In the genomic region with DNA sequence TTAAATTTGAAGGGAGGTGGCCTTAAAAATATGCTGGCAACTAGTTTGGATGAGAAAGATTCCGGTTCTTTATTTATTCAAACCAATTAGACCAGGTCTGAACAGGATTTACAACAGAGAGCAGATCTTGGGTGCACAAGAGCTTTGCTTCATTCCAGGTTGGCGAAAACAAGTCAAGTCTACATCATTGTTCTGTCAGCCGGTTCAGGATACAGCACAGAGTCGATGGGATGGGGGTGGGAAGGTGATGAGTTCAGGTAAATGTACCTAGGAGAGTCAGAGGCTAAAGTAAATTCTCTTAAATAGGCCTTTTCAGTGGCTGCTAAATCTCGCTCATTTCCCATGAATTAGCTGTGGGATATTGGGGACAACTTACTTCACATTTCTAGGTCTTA, we compare ENCODE assay signal across 1 cellular context.
TF ChIP-seq lines count a peak whose summit lies in the region.

No MANE protein-coding gene starts in this region.

TF ChIP-seq in IMR-90, 13 proteins besides CTCF, POLR2A, EP300 and RAD21 (continued from another document):
- TF ChIP-seq, protein P1, sequence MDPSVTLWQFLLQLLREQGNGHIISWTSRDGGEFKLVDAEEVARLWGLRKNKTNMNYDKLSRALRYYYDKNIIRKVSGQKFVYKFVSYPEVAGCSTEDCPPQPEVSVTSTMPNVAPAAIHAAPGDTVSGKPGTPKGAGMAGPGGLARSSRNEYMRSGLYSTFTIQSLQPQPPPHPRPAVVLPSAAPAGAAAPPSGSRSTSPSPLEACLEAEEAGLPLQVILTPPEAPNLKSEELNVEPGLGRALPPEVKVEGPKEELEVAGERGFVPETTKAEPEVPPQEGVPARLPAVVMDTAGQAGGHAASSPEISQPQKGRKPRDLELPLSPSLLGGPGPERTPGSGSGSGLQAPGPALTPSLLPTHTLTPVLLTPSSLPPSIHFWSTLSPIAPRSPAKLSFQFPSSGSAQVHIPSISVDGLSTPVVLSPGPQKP (IDR thresholded peaks at IDR 0.05; ENCODE audit: borderline replicate concordance, low read depth, low read length), result no peak
- no peak for TF ChIP-seq MXI1 (IDR thresholded peaks at IDR 0.05; ENCODE audit: borderline replicate concordance, low read depth, low read length)
- TF ChIP-seq SMC3 (IDR thresholded peaks at IDR 0.05; ENCODE audit: low read depth, low read length), result no peak
